8 cellular contexts compared by ENCODE assay signal in genomic region chr11:78080084-78080817, GRCh38. TPM values are rescaled to one million over a fixed set of nuclear protein-coding genes. Genes with fewer than 3 reads are reported as not detected.
A peak's percentile ranks its signal among the peaks of the same experiment; 100 is the strongest.
DNase-seq lines count a peak whose midpoint lies in the region; ATAC-seq and TF ChIP-seq lines count a peak whose summit lies in the region.

No MANE protein-coding gene starts in this region.

- H3K27ac ChIP-seq in right atrium auricular region (peak overlapping the region; percentile 87 to 92), body of pancreas (peak overlapping the region; percentile 63 to 92 (median 80)), mesodermal cell (ENCODE audit: low read depth, low read length, severe bottlenecking) (peak overlapping the region; percentile 87)

- no peaks in the 10 kb centered on the region for H3K36me3 ChIP-seq in right atrium auricular region
- no peaks in the 10 kb centered on the region for H3K36me3 ChIP-seq in body of pancreas (replicated peaks in 1 of 2; ENCODE audit: insufficient read depth in 1 of 2, low read depth in 2 of 2)
- H3K36me3 ChIP-seq in mesodermal cell (ENCODE audit: control insufficient read depth, insufficient read depth, low read length): peaks cover 31% of the 10 kb centered on the region

- no peak for TF ChIP-seq CTCF in right atrium auricular region (IDR thresholded peaks at IDR 0.05)
- no peak for TF ChIP-seq CTCF in body of pancreas (IDR thresholded peaks at IDR 0.05)

- DNase-seq in right atrium auricular region (ENCODE audit: low spot score): no peak
- DNase-seq in Right ventricle myocardium inferior (ENCODE audit: missing footprints): no peak
- no peak for DNase-seq in body of pancreas
- no peak for DNase-seq in LoVo (ENCODE audit: low spot score)
- no peak for DNase-seq in T-helper 9 cell
- no peak for DNase-seq in medulla oblongata (ENCODE audit: extremely low spot score)

- ATAC-seq in Right ventricle myocardium inferior: no peak
- peak; percentile 11 for ATAC-seq in body of pancreas
- ATAC-seq in GM18511 (IDR thresholded peaks at IDR 0.05; ENCODE audit: unreplicated experiment): no peak

- H3K9me3 ChIP-seq in right atrium auricular region (no peaks in the 10 kb centered on the region), body of pancreas (no peaks in the 10 kb centered on the region), mesodermal cell (ENCODE audit: control insufficient read depth, low read length) (no peaks in the 10 kb centered on the region)

- intact Hi-C loops in Right ventricle myocardium inferior (cut with DNase I): loop anchor here (5.0 kb wide), 2 partner anchors 57 to 107 kb away; partner anchors contain the start of genes ALG8, KCTD21 and USP35
- intact Hi-C loops in body of pancreas (cut with DNase I): no loop called here

- 49 to 52% methylated on average over 23 of the region's 23 CpGs for WGBS in body of pancreas, 2 donors
- WGBS in mesodermal cell (ENCODE audit: insufficient coverage in 2 of 2), 2 experiments: 71 to 84% methylated on average over 18 to 20 of the region's 23 CpGs

- no peak for TF ChIP-seq POLR2A in body of pancreas (IDR thresholded peaks at IDR 0.05)

- H3K27me3 ChIP-seq in right atrium auricular region (no peaks in the 10 kb centered on the region), body of pancreas (no peaks in the 10 kb centered on the region)

- peaks cover 0 to 36% of the 10 kb centered on the region in 2 donors for H3K4me1 ChIP-seq in right atrium auricular region
- peaks cover 41% of the 10 kb centered on the region for H3K4me1 ChIP-seq in body of pancreas
- H3K4me1 ChIP-seq in mesodermal cell (ENCODE audit: control insufficient read depth, insufficient read depth, low read length, poor library complexity, severe bottlenecking): peaks cover 19% of the 10 kb centered on the region

- peak overlapping the region; percentile 85 to 94 for H3K4me3 ChIP-seq in right atrium auricular region
- peak overlapping the region; percentile 20 to 99 for H3K4me3 ChIP-seq in body of pancreas
- H3K4me3 ChIP-seq in mesodermal cell (ENCODE audit: extremely low read depth, insufficient read depth, low read length, poor library complexity, severe bottlenecking): peak overlapping the region; percentile 92

RNA-seq across cellular contexts. Expression of gene NDUFC2, which starts 0.6 kb away (rescaled TPM):
- total RNA-seq in right atrium auricular region (100 to 1,000 TPM; 154 to 163 TPM), Right ventricle myocardium inferior (337 TPM), body of pancreas (10 to 100 TPM; 53.7 to 62.0 TPM)
- 198 TPM for polyA plus RNA-seq in mesodermal cell (2013, experiment 1 of 2)
- polyA plus RNA-seq in mesodermal cell (2013, experiment 2 of 2): 194 TPM

RNA-seq across cellular contexts. Expression of gene THRSP, which starts 16.6 kb away (rescaled TPM):
- total RNA-seq in right atrium auricular region (1 to 10 TPM in 1 of 2 donors, not detected in 1; 1.9 TPM), Right ventricle myocardium inferior (4.8 TPM), body of pancreas (1 to 10 TPM in 1 of 2 donors, not detected in 1; 6.6 TPM)
- not detected for polyA plus RNA-seq in mesodermal cell (2013, experiment 1 of 2)
- not detected for polyA plus RNA-seq in mesodermal cell (2013, experiment 2 of 2)

RNA-seq across cellular contexts. Expression of gene KCTD14, which starts 57.2 kb away (rescaled TPM):
- 1 to 10 TPM in 1 of 2 donors, under 1 TPM in 1; 0.59 to 3.6 TPM for total RNA-seq in right atrium auricular region
- total RNA-seq in Right ventricle myocardium inferior: 0.24 TPM
- 10 to 100 TPM in 1 of 2 donors, 1 to 10 TPM in 1; 7.6 to 12.2 TPM for total RNA-seq in body of pancreas
- 2.8 TPM for polyA plus RNA-seq in mesodermal cell (2013, experiment 1 of 2)
- polyA plus RNA-seq in mesodermal cell (2013, experiment 2 of 2): 2.0 TPM

RNA-seq across cellular contexts. Expression of gene ALG8, which starts 59.2 kb away (rescaled TPM):
- 10 to 100 TPM; 16.5 to 22.5 TPM for total RNA-seq in right atrium auricular region
- total RNA-seq in Right ventricle myocardium inferior: 16.7 TPM
- total RNA-seq in body of pancreas: 10 to 100 TPM; 25.4 to 30.3 TPM
- polyA plus RNA-seq in mesodermal cell (2013, experiment 1 of 2): 50.5 TPM
- polyA plus RNA-seq in mesodermal cell (2013, experiment 2 of 2): 51.4 TPM
